In the genomic region with DNA sequence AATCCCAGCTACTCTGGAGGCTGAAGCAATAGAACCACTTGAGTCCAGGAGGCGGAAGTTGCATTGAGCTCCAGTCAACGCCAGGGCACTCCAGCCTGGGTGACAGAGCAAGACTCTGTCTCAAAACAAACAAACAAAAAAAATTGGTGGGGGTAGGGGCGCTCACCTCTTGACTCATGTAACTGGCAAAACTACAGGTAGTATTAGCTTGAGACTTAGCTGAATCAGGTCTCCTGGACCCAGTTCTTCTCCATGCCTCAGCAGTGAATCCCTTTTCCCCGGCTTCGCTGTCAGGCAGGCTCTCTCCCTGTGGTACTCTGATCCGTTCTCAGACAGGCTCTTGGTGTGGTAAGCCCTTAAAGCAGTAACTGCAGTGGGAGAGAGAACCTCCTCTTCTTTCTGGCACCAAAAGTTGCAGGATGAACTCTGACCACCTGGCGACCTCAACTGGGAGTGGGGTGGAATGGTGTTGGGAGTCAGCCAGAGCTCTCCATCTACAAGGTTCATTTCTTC, we compare ENCODE assay signal across 16 cellular contexts. TPM values are rescaled to one million over a fixed set of nuclear protein-coding genes. Genes with fewer than 3 reads are reported as not detected.
DNase-seq lines count a peak whose midpoint lies in the region; ATAC-seq and TF ChIP-seq lines count a peak whose summit lies in the region.
"Had no signal": no experiment of that assay in that cellular context is flagged by ENCODE, and none has a peak within 500 bp of the region (broad histone marks: within the 10 kb centered on the region; RNA-seq: fewer than 3 reads in every experiment).

No MANE protein-coding gene starts in this region.

- 79 to 82% methylated on average over 6 to 7 of the region's 7 CpGs for WGBS in testis, 2 donors

- no TSS peak for BruUV-seq in PC-9 (replicated peaks; lab: Mats Ljungman, UMichigan)

- H3K4me2 ChIP-seq in PC-9 = peak overlapping the region; percentile 29

- H4K20me1 ChIP-seq in PC-9 (ENCODE audit: insufficient read depth) = no peaks in the 10 kb centered on the region

- peaks cover 21 to 36% of the 10 kb centered on the region in 2 donors for H3K4me1 Mint-ChIP-seq in effector memory CD8-positive, alpha-beta T cell (ENCODE audit: low read depth in 2 of 2)

- DNase-seq in HuH-7 (ENCODE audit: low spot score) (peak; percentile 63), PC-9 (peak in 1 of 2 experiments; percentile 82), left lung (peak in 1 of 2 donors; percentile 68), testis (no peak), H4 (ENCODE audit: low spot score) (no peak)
- DNase-seq in effector memory CD8-positive, alpha-beta T cell = no peak
- DNase-seq: amygdala; DND-41; H7; left colon; NCI-H345; stimulated activated CD4-positive, alpha-beta T cell treated with anti-CD3 and anti-CD28 coated beads, Interleukin-4, amount 100 ng/mL, for 24 hours had no signal

- TF ChIP-seq POLR2A in testis (IDR thresholded peaks at IDR 0.05) = no peak

- no peaks in the 10 kb centered on the region for H3K9me3 ChIP-seq in PC-9 (ENCODE audit: insufficient read depth, low read depth)
- H3K9me3 ChIP-seq in left lung = no peaks in the 10 kb centered on the region
- no peaks in the 10 kb centered on the region for H3K9me3 ChIP-seq in testis
- H3K9me3 ChIP-seq: gastroesophageal sphincter had no signal

- 0 out of 2 replicates have a peak, but pooled peaks cover 10% of the 10 kb centered on the region for H3K79me2 ChIP-seq in PC-9 (ENCODE audit: low read depth)

- H3K36me3 ChIP-seq in PC-9 (ENCODE audit: low read depth) (peaks cover 26% of the 10 kb centered on the region), left lung (peaks cover 0 to 67% of the 10 kb centered on the region in 2 donors), testis (ENCODE audit: low read depth, missing control alignments) (no peaks in the 10 kb centered on the region)

- no peak overlapping the region for H3K4me3 Mint-ChIP-seq in effector memory CD8-positive, alpha-beta T cell
- H3K4me3 Mint-ChIP-seq: IgD-negative memory B cell had no signal

- intact Hi-C loops in PC-9 (cut with micrococcal nuclease; ENCODE audit: unreplicated experiment) (no loop called here), left lung (cut with DNase I) (no loop called here), testis (cut with DNase I; ENCODE audit: low total_unique reads) (no loop called here)

- peaks cover 38% of the 10 kb centered on the region; the same call in 1 of the 2 replicates for H3F3A ChIP-seq in PC-9 (ENCODE audit: insufficient read depth, low read depth)

- H2AFZ ChIP-seq in PC-9 = no peak overlapping the region

- H3K4me1 ChIP-seq in PC-9 (replicated peaks; ENCODE audit: insufficient read depth) (peaks cover 36% of the 10 kb centered on the region), left lung (peaks cover 0 to 45% of the 10 kb centered on the region in 2 donors), testis (peaks cover 12% of the 10 kb centered on the region)

- no peaks in the 10 kb centered on the region for H3K9me2 ChIP-seq in PC-9 (ENCODE audit: insufficient read depth)

- CTCF ChIA-PET in PC-9 (lab: Charles Lee) = interaction anchor here (0.6 kb wide), 1 partner anchor 193 kb away, joined by 3 read pairs; no protein-coding TSS in a partner anchor

- H3K36me3 Mint-ChIP-seq in effector memory CD8-positive, alpha-beta T cell (ENCODE audit: insufficient read depth) = peaks cover 39% of the 10 kb centered on the region

- TF ChIP-seq CTCF in PC-9 (conservative IDR thresholded peaks at IDR 0.05) (0 out of 2 replicates have a peak, but pooled peaks have one; percentile 31), left lung (IDR thresholded peaks at IDR 0.05) (peak in 1 of 2 donors; percentile 18), testis (IDR thresholded peaks at IDR 0.05) (no peak)

- H3K27ac Mint-ChIP-seq in effector memory CD8-positive, alpha-beta T cell = peak overlapping the region in 1 of 2 donors; percentile 49

- H3K4me3 ChIP-seq in PC-9 (no peak overlapping the region), left lung (no peak overlapping the region), testis (no peak overlapping the region)
- H3K4me3 ChIP-seq: gastroesophageal sphincter had no signal

- H3K9me3 Mint-ChIP-seq in effector memory CD8-positive, alpha-beta T cell = no peaks in the 10 kb centered on the region
- H3K9me3 Mint-ChIP-seq: IgD-negative memory B cell had no signal

- POLR2A ChIA-PET in PC-9 (lab: Charles Lee; ENCODE audit: unreplicated experiment) = no interaction called here

- H3K27ac ChIP-seq in PC-9 (peak overlapping the region; percentile 54), left lung (peak overlapping the region; percentile 39 to 51), testis (peak overlapping the region; percentile 4 to 53)
- H3K27ac ChIP-seq: gastroesophageal sphincter, VCaP had no signal

- H3K27me3 Mint-ChIP-seq in effector memory CD8-positive, alpha-beta T cell = no peaks in the 10 kb centered on the region

- ATAC-seq in left lung (peak; percentile 89), HG02870 (IDR thresholded peaks at IDR 0.05; ENCODE audit: unreplicated experiment) (no peak)
- no peak for ATAC-seq in effector memory CD8-positive, alpha-beta T cell (replicated peaks)
- ATAC-seq: gastroesophageal sphincter, left colon had no signal

- H3K27me3 ChIP-seq in PC-9 (ENCODE audit: insufficient read depth, low read depth) (no peaks in the 10 kb centered on the region), left lung (no peaks in the 10 kb centered on the region), testis (no peaks in the 10 kb centered on the region)
- H3K27me3 ChIP-seq: gastroesophageal sphincter had no signal

RNA-seq across cellular contexts. Expression of a gene that starts 12.9 kb away (rescaled TPM):
- total RNA-seq in PC-9 (2021) = 12.7 and 21.4 TPM in 2 replicates
- total RNA-seq in left lung = 10 to 100 TPM in 1 of 2 donors, 1 to 10 TPM in 1; 8.4 to 16.7 TPM
- 10 to 100 TPM; 32.7 to 33.0 TPM for total RNA-seq in testis
- polyA plus RNA-seq in testis (ENCODE audit: insufficient read depth, low read depth, low replicate concordance) = 21.3 TPM
- 4.9 TPM in 2 replicates for total RNA-seq in H4 (2014; rRNA removed; shearing (Covaris generic))
